8 cellular contexts compared by ENCODE assay signal in the genomic region with DNA sequence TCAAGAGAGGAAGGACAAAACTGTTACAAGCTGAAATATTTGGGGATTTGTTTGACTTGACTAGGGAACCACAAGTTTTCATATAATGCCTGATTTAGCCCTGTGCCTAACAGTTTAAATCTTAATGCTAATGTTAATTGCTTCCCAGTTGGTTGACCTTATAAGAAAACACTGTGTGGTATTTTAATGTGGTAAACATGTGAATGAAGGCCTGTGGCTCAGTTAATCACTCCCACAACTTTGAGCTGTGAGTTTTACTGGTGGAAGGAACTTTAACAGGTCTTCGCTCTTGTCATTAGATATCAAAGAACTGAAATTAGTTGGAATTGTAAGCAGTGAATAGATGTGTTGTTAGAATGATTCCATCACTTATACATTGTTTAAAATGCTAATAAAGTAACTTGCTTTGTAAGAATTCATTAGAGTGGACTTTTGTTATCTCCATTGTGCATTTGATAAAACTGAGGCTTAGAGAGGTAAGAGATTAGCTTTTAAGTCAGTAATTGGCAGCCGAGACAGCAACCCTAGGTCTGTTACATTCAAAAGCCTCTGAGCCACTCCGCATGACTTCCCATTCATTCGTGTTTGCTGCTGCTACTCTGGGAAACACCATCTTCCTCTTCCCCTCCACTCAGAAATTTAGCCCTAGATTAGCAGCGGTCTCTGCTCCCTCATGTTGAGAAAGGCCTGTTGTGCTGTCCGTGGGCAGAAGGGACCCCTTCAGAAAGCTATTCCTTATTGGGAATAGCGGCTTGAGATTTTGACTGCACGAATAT. TPM values are rescaled to one million over a fixed set of nuclear protein-coding genes. Genes with fewer than 3 reads are reported as not detected.
DNase-seq lines count a peak whose midpoint lies in the region; ATAC-seq and TF ChIP-seq lines count a peak whose summit lies in the region.

No MANE protein-coding gene starts in this region.

- intact Hi-C loops in heart left ventricle (cut with DNase I) (loop anchor here in 2 of 10 donors (10.0 kb wide), 2 partner anchors 46 to 164 kb away; a partner anchor contains a TSS), left ventricle myocardium superior (cut with micrococcal nuclease) (no loop called here), spleen (cut with DNase I; ENCODE audit: low total_unique reads) (loop anchor here (10.0 kb wide), 1 partner anchor 46 kb away; a partner anchor contains a TSS)

- peaks cover 0 to 38% (median 34%) of the 10 kb centered on the region in 9 donors for H3K36me3 ChIP-seq in heart left ventricle
- H3K36me3 ChIP-seq in spleen, result peaks cover 0 to 36% (median 3%) of the 10 kb centered on the region in 6 donors

- H3K27ac Mint-ChIP-seq in activated naive CD4-positive, alpha-beta T cell treated with anti-CD3 and anti-CD28 coated beads, Interleukin-2, amount 50 U/mL, for 72 hours, result peak overlapping the region; percentile 88 to 97

- H3K4me1 ChIP-seq in heart left ventricle, result peaks cover 0 to 33% (median 16%) of the 10 kb centered on the region in 12 donors
- H3K4me1 ChIP-seq in spleen, result peaks cover 15 to 50% (median 38%) of the 10 kb centered on the region in 6 donors

- H3K9me3 Mint-ChIP-seq in activated naive CD4-positive, alpha-beta T cell treated with anti-CD3 and anti-CD28 coated beads, Interleukin-2, amount 50 U/mL, for 72 hours, result no peaks in the 10 kb centered on the region

- TF ChIP-seq CTCF in heart left ventricle (IDR thresholded peaks at IDR 0.05) (no peak), spleen (IDR thresholded peaks at IDR 0.05 in 8 of 11, conservative IDR thresholded peaks at IDR 0.05 in 3 of 11) (no peak)

- H3K27me3 ChIP-seq in heart left ventricle, result no peaks in the 10 kb centered on the region
- no peaks in the 10 kb centered on the region for H3K27me3 ChIP-seq in spleen (replicated peaks in 1 of 7)

- no peak for TF ChIP-seq POLR2A in heart left ventricle (IDR thresholded peaks at IDR 0.05)
- no peak for TF ChIP-seq POLR2A in spleen (IDR thresholded peaks at IDR 0.05)

- WGBS in heart left ventricle, 4 donors, result 13 to 19% (median 15%) methylated on average over 8 of the region's 8 CpGs
- WGBS in spleen, 5 donors, result 16 to 20% (median 19%) methylated on average over 8 of the region's 8 CpGs

- H3K9me3 ChIP-seq in heart left ventricle (no peaks in the 10 kb centered on the region), spleen (no peaks in the 10 kb centered on the region)

- ATAC-seq in heart left ventricle (no peak), left ventricle myocardium superior (no peak), GM21423 (IDR thresholded peaks at IDR 0.05; ENCODE audit: unreplicated experiment) (no peak)
- ATAC-seq in activated naive CD4-positive, alpha-beta T cell treated with anti-CD3 and anti-CD28 coated beads, Interleukin-2, amount 50 U/mL, for 72 hours, result no peak

- H3K4me3 ChIP-seq in heart left ventricle (peak overlapping the region in 11 of 12 donors; percentile 69 to 100 (median 93)), spleen (peak overlapping the region in 7 of 8 donors; percentile 70 to 96 (median 91))

- DNase-seq in heart left ventricle (no peak), left ventricle myocardium superior (no peak), NCI-H2171 (lab: John Stamatoyannopoulos, UW) (peak; percentile 9), iPS-NIHi11 (ENCODE audit: low spot score) (peak; percentile 13), spleen (peak; percentile 28), T1000 (lab: John Stamatoyannopoulos, UW) (no peak)
- DNase-seq in activated naive CD4-positive, alpha-beta T cell treated with anti-CD3 and anti-CD28 coated beads, Interleukin-2, amount 50 U/mL, for 72 hours (ENCODE audit: low spot score in 2 of 2), result no peak

- peaks cover 17 to 31% of the 10 kb centered on the region in 2 donors for H3K36me3 Mint-ChIP-seq in activated naive CD4-positive, alpha-beta T cell treated with anti-CD3 and anti-CD28 coated beads, Interleukin-2, amount 50 U/mL, for 72 hours

- peak overlapping the region in 7 of 12 donors; percentile 91 to 99 (median 97) for H3K27ac ChIP-seq in heart left ventricle
- peak overlapping the region in 7 of 8 donors; percentile 96 to 98 (median 97) for H3K27ac ChIP-seq in spleen

RNA-seq across cellular contexts. Expression of a gene that starts 1.0 kb away (rescaled TPM):
- total RNA-seq in heart left ventricle, result 10 to 100 TPM in 7 of 9 donors, 1 to 10 TPM in 2; 8.5 to 16.9 (median 10.9) TPM
- polyA plus RNA-seq in heart left ventricle, result 10 to 100 TPM in 1 of 2 donors, 1 to 10 TPM in 1; 7.8 to 13.0 TPM
- total RNA-seq in left ventricle myocardium superior, result 11.7 TPM
- 10 to 100 TPM; 21.1 to 47.6 TPM for total RNA-seq in activated naive CD4-positive, alpha-beta T cell treated with anti-CD3 and anti-CD28 coated beads, Interleukin-2, amount 50 U/mL, for 72 hours
- 10 to 100 TPM; 27.5 to 55.2 (median 39.0) TPM for total RNA-seq in spleen
- 10 to 100 TPM; 13.9 to 22.2 (median 15.6) TPM for polyA plus RNA-seq in spleen

RNA-seq across cellular contexts. Expression of a gene that starts 46.7 kb away (rescaled TPM):
- 10 to 100 TPM; 12.3 to 37.6 (median 22.0) TPM for total RNA-seq in heart left ventricle
- 10 to 100 TPM in 1 of 2 donors, 1 to 10 TPM in 1; 6.3 to 31.0 TPM for polyA plus RNA-seq in heart left ventricle
- 24.7 TPM for total RNA-seq in left ventricle myocardium superior
- total RNA-seq in activated naive CD4-positive, alpha-beta T cell treated with anti-CD3 and anti-CD28 coated beads, Interleukin-2, amount 50 U/mL, for 72 hours, result 100 to 1,000 TPM; 124 to 138 TPM
- 10 to 100 TPM; 32.0 to 50.3 (median 46.7) TPM for total RNA-seq in spleen
- polyA plus RNA-seq in spleen, result 10 to 100 TPM; 11.1 to 16.0 (median 12.2) TPM

Comparison
In these comparisons a context has a peak if more than half of its experiments do, and no peak if none do; other contexts are left out.
1. DNase-seq: peak in NCI-H2171 (single experiment), iPS-NIHi11 (single experiment) and spleen (single experiment); none in heart left ventricle (0 of 5), left ventricle myocardium superior (single experiment), activated naive CD4-positive, alpha-beta T cell treated with anti-CD3 and anti-CD28 coated beads, Interleukin-2, amount 50 U/mL, for 72 hours (0 of 2) and T1000 (single experiment).